Comparison of ENCODE assay signal across 1 cellular context in genomic region chr15:64989331-64990167, GRCh38.
TF ChIP-seq lines count a peak whose summit lies in the region.

Gene SPG21 (minus strand): TSS chr15:64989914. CDS start chr15:64983569, 6,345 bp downstream.

TF ChIP-seq in HEK293, 187 proteins besides CTCF, POLR2A, EP300 and RAD21 (continued from another document):
- no peak; the same call in 1 of the 2 replicates for TF ChIP-seq ZNF585B (tag by site-specific recombination; IDR thresholded peaks at IDR 0.05)
- no peak for TF ChIP-seq PRDM6 (tag by site-specific recombination; IDR thresholded peaks at IDR 0.05)
- TF ChIP-seq ZNF660 (tag by site-specific recombination; IDR thresholded peaks at IDR 0.05), result no peak; the same call in 1 of the 2 replicates
- no peak for TF ChIP-seq ZNF571 (tag by site-specific recombination; IDR thresholded peaks at IDR 0.05)
- TF ChIP-seq PBX3 (CRISPR knock-in tag; IDR thresholded peaks at IDR 0.05), result no peak
- no peak for TF ChIP-seq ZNF311 (tag by site-specific recombination; IDR thresholded peaks at IDR 0.05; ENCODE audit: borderline replicate concordance)
- TF ChIP-seq ZBTB7A (tag by site-specific recombination; IDR thresholded peaks at IDR 0.05; ENCODE audit: low read depth), result peak; percentile 63; the same call in 1 of the 2 replicates
- TF ChIP-seq ZNF518A (tag by site-specific recombination; conservative IDR thresholded peaks at IDR 0.05; ENCODE audit: low read depth), result no peak
- peak; percentile 63 for TF ChIP-seq ZXDB (tag by site-specific recombination; IDR thresholded peaks at IDR 0.05)
- TF ChIP-seq REPIN1 (tag by site-specific recombination; IDR thresholded peaks at IDR 0.05; ENCODE audit: low read depth), result no peak
- TF ChIP-seq ZBTB1 (tag by site-specific recombination; IDR thresholded peaks at IDR 0.05), result no peak; the same call in 1 of the 2 replicates
- TF ChIP-seq ZNF155 (tag by site-specific recombination; IDR thresholded peaks at IDR 0.05), result no peak
- TF ChIP-seq BCL11A (tag by site-specific recombination; IDR thresholded peaks at IDR 0.05; ENCODE audit: low read depth), result no peak
- no peak for TF ChIP-seq ZNF521 (tag by site-specific recombination; IDR thresholded peaks at IDR 0.05)
- TF ChIP-seq ZNF514 (tag by site-specific recombination; IDR thresholded peaks at IDR 0.05), result no peak
- no peak for TF ChIP-seq TRIM28 (IDR thresholded peaks at IDR 0.05; ENCODE audit: borderline replicate concordance, low read length)
- no peak for TF ChIP-seq ZNF292 (tag by site-specific recombination; IDR thresholded peaks at IDR 0.05; ENCODE audit: borderline replicate concordance, low read depth)
- no peak for TF ChIP-seq ZBTB21 (tag by site-specific recombination; IDR thresholded peaks at IDR 0.05)
- TF ChIP-seq ZNF37A (tag by site-specific recombination; IDR thresholded peaks at IDR 0.05), result no peak
- no peak for TF ChIP-seq OVOL3 (tag by site-specific recombination; IDR thresholded peaks at IDR 0.05)
- TF ChIP-seq ZNF707 (tag by site-specific recombination; IDR thresholded peaks at IDR 0.05), result no peak
- TF ChIP-seq HIC1 (tag by site-specific recombination; IDR thresholded peaks at IDR 0.05), result no peak
- TF ChIP-seq ZBTB6 (tag by site-specific recombination; IDR thresholded peaks at IDR 0.05), result no peak
- TF ChIP-seq ZNF792 (tag by site-specific recombination; IDR thresholded peaks at IDR 0.05), result no peak
- TF ChIP-seq PATZ1 (tag by site-specific recombination; IDR thresholded peaks at IDR 0.05), result peak; percentile 81
- TF ChIP-seq ZNF624 (tag by site-specific recombination; IDR thresholded peaks at IDR 0.05), result no peak
- no peak for TF ChIP-seq ZNF114 (tag by site-specific recombination; IDR thresholded peaks at IDR 0.05)
- TF ChIP-seq HOXC10 (CRISPR knock-in tag; IDR thresholded peaks at IDR 0.05), result no peak
- no peak for TF ChIP-seq ZNF670 (tag by site-specific recombination; IDR thresholded peaks at IDR 0.05; ENCODE audit: low read depth)
- TF ChIP-seq SP2 (tag by site-specific recombination; IDR thresholded peaks at IDR 0.05), result peak; percentile 77
- TF ChIP-seq ZBTB8A (tag by site-specific recombination; IDR thresholded peaks at IDR 0.05), result peak; percentile 87
- TF ChIP-seq AEBP2 (tag by site-specific recombination; IDR thresholded peaks at IDR 0.05; ENCODE audit: borderline replicate concordance), result no peak
- no peak for TF ChIP-seq ZNF214 (tag by site-specific recombination; IDR thresholded peaks at IDR 0.05; ENCODE audit: borderline replicate concordance)
- peak; percentile 23; the same call in 1 of the 2 replicates for TF ChIP-seq ZEB2 (tag by site-specific recombination; IDR thresholded peaks at IDR 0.05)
- TF ChIP-seq ZNF639 (tag by site-specific recombination; IDR thresholded peaks at IDR 0.05), result no peak
- TF ChIP-seq ZNF626 (tag by site-specific recombination; IDR thresholded peaks at IDR 0.05), result no peak
